1 cellular context compared by ENCODE assay signal in the genomic region with DNA sequence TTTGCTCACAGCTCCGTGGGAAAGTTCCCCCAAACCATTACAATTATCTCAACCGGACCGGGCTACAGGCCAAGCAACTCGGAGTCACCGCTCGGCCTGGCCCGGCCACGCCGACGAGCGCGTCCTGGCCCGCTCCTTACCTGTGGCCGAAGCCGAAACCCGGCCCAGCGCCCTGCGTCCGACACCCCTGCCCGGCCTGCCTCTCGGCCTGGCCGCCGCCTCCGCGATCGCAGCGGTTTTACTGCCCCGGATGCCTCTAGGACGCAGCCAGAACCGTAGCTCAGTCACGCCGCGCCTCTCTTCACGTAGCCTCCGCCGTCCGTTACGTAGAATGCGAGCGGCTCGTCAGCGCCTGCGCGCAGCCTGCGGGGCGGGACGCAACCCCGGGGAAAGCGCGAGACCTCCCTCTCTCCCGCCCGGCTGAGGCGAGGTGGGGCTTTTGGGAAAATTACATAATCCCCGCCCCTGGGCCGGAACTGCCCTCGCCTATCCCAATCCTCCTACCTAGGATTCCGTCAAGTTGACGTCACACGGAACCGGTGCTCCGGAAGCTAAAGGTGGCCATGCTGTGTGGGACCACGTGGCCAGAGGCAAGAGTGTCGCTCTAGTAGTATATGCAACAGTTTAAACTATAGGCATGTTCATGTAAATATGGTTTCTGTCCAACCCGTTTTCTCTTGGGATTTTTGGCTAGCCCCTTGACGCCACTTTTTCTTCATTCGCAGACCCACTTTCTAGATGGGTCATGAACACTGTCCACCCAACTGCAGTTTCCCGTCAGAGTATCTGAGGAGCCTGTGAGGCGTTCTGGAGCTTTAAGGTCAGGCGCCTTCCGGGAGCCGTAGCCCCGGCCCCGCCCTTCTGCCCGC.
TF ChIP-seq lines count a peak whose summit lies in the region.

CCDC47 (minus strand) TSS at position 326 of the 869 bp plus-strand sequence. CDS start 7,422 bp downstream, outside the sequence.

TF ChIP-seq in HepG2, 621 proteins besides CTCF, POLR2A, EP300 and RAD21 (continued from another document and continues in another):
- TF ChIP-seq CSRNP2 (CRISPR knock-in tag; conservative IDR thresholded peaks at IDR 0.05; ENCODE audit: low read depth): no peak
- TF ChIP-seq MIER2 (CRISPR knock-in tag; IDR thresholded peaks at IDR 0.05): no peak
- 0 out of 2 replicates have a peak, but pooled peaks have one; percentile 54 for TF ChIP-seq TEAD2 (CRISPR knock-in tag; IDR thresholded peaks at IDR 0.05)
- TF ChIP-seq FIP1L1 (IDR thresholded peaks at IDR 0.05; ENCODE audit: borderline replicate concordance, insufficient read depth, low read depth, low read length): no peak
- TF ChIP-seq DR1 (CRISPR knock-in tag; IDR thresholded peaks at IDR 0.05): peak; percentile 92
- TF ChIP-seq CCAR2 (optimal IDR thresholded peaks at IDR 0.05; ENCODE audit: low read depth, low read length): peak; percentile 42
- TF ChIP-seq ZNF841 (CRISPR knock-in tag; IDR thresholded peaks at IDR 0.05; ENCODE audit: borderline replicate concordance): no peak
- peak; percentile 88; the same call in 1 of the 2 replicates for TF ChIP-seq ZNF879 (CRISPR knock-in tag; IDR thresholded peaks at IDR 0.05)
- TF ChIP-seq ZFP41 (CRISPR knock-in tag; IDR thresholded peaks at IDR 0.05; ENCODE audit: borderline replicate concordance): 0 out of 2 replicates have a peak, but pooled peaks have one; percentile 45
- TF ChIP-seq ZNF878 (CRISPR knock-in tag; IDR thresholded peaks at IDR 0.05): peak; percentile 61
- 0 out of 2 replicates have a peak, but pooled peaks have one; percentile 5 for TF ChIP-seq HHEX (CRISPR knock-in tag; IDR thresholded peaks at IDR 0.05)
- peak; percentile 66; the same call in 1 of the 2 replicates for TF ChIP-seq PCBP1 (IDR thresholded peaks at IDR 0.05; ENCODE audit: borderline replicate concordance, low read depth, low read length)
- TF ChIP-seq NR2C2 (CRISPR knock-in tag; IDR thresholded peaks at IDR 0.05; ENCODE audit: borderline replicate concordance): peak; percentile 100
- TF ChIP-seq NFRKB (IDR thresholded peaks at IDR 0.05): no peak
- 0 out of 2 replicates have a peak, but pooled peaks have one; percentile 38 for TF ChIP-seq HNRNPL (IDR thresholded peaks at IDR 0.05; ENCODE audit: low read depth, low read length)
- peak; percentile 70; the same call in 1 of the 2 replicates for TF ChIP-seq ETV6 (CRISPR knock-in tag; conservative IDR thresholded peaks at IDR 0.05)
- TF ChIP-seq GPN1 (CRISPR knock-in tag; IDR thresholded peaks at IDR 0.05; ENCODE audit: borderline replicate concordance): no peak
- peak; percentile 93; the same call in 1 of the 2 replicates for TF ChIP-seq ZNF225 (CRISPR knock-in tag; IDR thresholded peaks at IDR 0.05)
- TF ChIP-seq EHMT2 (IDR thresholded peaks at IDR 0.05; ENCODE audit: borderline replicate concordance, low read depth, low read length): peak; percentile 69; the same call in 1 of the 2 replicates
- TF ChIP-seq ZUFSP (CRISPR knock-in tag; IDR thresholded peaks at IDR 0.05; ENCODE audit: borderline replicate concordance): no peak
- 0 out of 2 replicates have a peak, but pooled peaks have one; percentile 72 for TF ChIP-seq GTF3A (CRISPR knock-in tag; conservative IDR thresholded peaks at IDR 0.05)
- TF ChIP-seq ZNF337 (CRISPR knock-in tag; IDR thresholded peaks at IDR 0.05; ENCODE audit: borderline replicate concordance, low read depth): peak; percentile 97
- TF ChIP-seq YY1 (IDR thresholded peaks at IDR 0.05; ENCODE audit: insufficient read depth, insufficient replicate concordance, low read depth, low read length): peak; percentile 96
- TF ChIP-seq, protein P1, sequence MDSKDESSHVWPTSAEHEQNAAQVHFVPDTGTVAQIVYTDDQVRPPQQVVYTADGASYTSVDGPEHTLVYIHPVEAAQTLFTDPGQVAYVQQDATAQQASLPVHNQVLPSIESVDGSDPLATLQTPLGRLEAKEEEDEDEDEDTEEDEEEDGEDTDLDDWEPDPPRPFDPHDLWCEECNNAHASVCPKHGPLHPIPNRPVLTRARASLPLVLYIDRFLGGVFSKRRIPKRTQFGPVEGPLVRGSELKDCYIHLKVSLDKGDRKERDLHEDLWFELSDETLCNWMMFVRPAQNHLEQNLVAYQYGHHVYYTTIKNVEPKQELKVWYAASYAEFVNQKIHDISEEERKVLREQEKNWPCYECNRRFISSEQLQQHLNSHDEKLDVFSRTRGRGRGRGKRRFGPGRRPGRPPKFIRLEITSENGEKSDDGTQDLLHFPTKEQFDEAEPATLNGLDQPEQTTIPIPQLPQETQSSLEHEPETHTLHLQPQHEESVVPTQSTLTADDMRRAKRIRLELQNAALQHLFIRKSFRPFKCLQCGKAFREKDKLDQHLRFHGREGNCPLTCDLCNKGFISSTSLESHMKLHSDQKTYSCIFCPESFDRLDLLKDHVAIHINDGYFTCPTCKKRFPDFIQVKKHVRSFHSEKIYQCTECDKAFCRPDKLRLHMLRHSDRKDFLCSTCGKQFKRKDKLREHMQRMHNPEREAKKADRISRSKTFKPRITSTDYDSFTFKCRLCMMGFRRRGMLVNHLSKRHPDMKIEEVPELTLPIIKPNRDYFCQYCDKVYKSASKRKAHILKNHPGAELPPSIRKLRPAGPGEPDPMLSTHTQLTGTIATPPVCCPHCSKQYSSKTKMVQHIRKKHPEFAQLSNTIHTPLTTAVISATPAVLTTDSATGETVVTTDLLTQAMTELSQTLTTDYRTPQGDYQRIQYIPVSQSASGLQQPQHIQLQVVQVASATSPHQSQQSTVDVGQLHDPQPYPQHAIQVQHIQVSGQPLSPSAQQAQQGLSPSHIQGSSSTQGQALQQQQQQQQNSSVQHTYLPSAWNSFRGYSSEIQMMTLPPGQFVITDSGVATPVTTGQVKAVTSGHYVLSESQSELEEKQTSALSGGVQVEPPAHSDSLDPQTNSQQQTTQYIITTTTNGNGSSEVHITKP (CRISPR knock-in tag; IDR thresholded peaks at IDR 0.05; ENCODE audit: low read depth): peak; percentile 78
- TF ChIP-seq NR3C1 (CRISPR knock-in tag; IDR thresholded peaks at IDR 0.05): no peak
- TF ChIP-seq SRF (IDR thresholded peaks at IDR 0.05; ENCODE audit: low read depth, low read length): no peak; the same call in 1 of the 2 replicates
- TF ChIP-seq, protein P2, sequence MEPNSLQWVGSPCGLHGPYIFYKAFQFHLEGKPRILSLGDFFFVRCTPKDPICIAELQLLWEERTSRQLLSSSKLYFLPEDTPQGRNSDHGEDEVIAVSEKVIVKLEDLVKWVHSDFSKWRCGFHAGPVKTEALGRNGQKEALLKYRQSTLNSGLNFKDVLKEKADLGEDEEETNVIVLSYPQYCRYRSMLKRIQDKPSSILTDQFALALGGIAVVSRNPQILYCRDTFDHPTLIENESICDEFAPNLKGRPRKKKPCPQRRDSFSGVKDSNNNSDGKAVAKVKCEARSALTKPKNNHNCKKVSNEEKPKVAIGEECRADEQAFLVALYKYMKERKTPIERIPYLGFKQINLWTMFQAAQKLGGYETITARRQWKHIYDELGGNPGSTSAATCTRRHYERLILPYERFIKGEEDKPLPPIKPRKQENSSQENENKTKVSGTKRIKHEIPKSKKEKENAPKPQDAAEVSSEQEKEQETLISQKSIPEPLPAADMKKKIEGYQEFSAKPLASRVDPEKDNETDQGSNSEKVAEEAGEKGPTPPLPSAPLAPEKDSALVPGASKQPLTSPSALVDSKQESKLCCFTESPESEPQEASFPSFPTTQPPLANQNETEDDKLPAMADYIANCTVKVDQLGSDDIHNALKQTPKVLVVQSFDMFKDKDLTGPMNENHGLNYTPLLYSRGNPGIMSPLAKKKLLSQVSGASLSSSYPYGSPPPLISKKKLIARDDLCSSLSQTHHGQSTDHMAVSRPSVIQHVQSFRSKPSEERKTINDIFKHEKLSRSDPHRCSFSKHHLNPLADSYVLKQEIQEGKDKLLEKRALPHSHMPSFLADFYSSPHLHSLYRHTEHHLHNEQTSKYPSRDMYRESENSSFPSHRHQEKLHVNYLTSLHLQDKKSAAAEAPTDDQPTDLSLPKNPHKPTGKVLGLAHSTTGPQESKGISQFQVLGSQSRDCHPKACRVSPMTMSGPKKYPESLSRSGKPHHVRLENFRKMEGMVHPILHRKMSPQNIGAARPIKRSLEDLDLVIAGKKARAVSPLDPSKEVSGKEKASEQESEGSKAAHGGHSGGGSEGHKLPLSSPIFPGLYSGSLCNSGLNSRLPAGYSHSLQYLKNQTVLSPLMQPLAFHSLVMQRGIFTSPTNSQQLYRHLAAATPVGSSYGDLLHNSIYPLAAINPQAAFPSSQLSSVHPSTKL (CRISPR knock-in tag; IDR thresholded peaks at IDR 0.05): peak; percentile 67
- no peak; the same call in 1 of the 2 replicates for TF ChIP-seq ZFP37 (CRISPR knock-in tag; IDR thresholded peaks at IDR 0.05; ENCODE audit: borderline replicate concordance)
- TF ChIP-seq HDAC1 (CRISPR knock-in tag; IDR thresholded peaks at IDR 0.05): peak; percentile 99
- peak; percentile 85; the same call in 1 of the 2 replicates for TF ChIP-seq ZNF513 (CRISPR knock-in tag; conservative IDR thresholded peaks at IDR 0.05)
- peak; percentile 100 for TF ChIP-seq MYC (CRISPR knock-in tag; IDR thresholded peaks at IDR 0.05; ENCODE audit: borderline replicate concordance)
- TF ChIP-seq XBP1 (CRISPR knock-in tag; IDR thresholded peaks at IDR 0.05): peak; percentile 47; the same call in 1 of the 2 replicates
- TF ChIP-seq ZNF367 (CRISPR knock-in tag; IDR thresholded peaks at IDR 0.05; ENCODE audit: borderline replicate concordance): peak; percentile 62; the same call in 1 of the 2 replicates
- TF ChIP-seq MAFK (conservative IDR thresholded peaks at IDR 0.05 in 1 of 2, IDR thresholded peaks at IDR 0.05 in 1 of 2; ENCODE audit: low read length in 2 of 2): no peak
- TF ChIP-seq ZNF121 (CRISPR knock-in tag; IDR thresholded peaks at IDR 0.05): peak; percentile 30; the same call in 1 of the 2 replicates
- TF ChIP-seq DNMT1 (CRISPR knock-in tag; IDR thresholded peaks at IDR 0.05): peak; percentile 94
- no peak for TF ChIP-seq ZNF83 (CRISPR knock-in tag; IDR thresholded peaks at IDR 0.05; ENCODE audit: borderline replicate concordance)
- TF ChIP-seq KDM3A (CRISPR knock-in tag; IDR thresholded peaks at IDR 0.05; ENCODE audit: low read depth): peak; percentile 81; the same call in 1 of the 2 replicates
- 0 out of 2 replicates have a peak, but pooled peaks have one; percentile 56 for TF ChIP-seq ZNF720 (CRISPR knock-in tag; IDR thresholded peaks at IDR 0.05)
- TF ChIP-seq SAFB2 (CRISPR knock-in tag; IDR thresholded peaks at IDR 0.05; ENCODE audit: borderline replicate concordance, low read depth): no peak; the same call in 1 of the 2 replicates
- TF ChIP-seq HIVEP1 (CRISPR knock-in tag; IDR thresholded peaks at IDR 0.05): peak; percentile 93
- peak; percentile 93 for TF ChIP-seq SALL1 (CRISPR knock-in tag; IDR thresholded peaks at IDR 0.05)
- no peak; the same call in 1 of the 2 replicates for TF ChIP-seq BHLHE40 (IDR thresholded peaks at IDR 0.05; ENCODE audit: low read length)
- TF ChIP-seq ZNF234 (CRISPR knock-in tag; conservative IDR thresholded peaks at IDR 0.05): no peak
- TF ChIP-seq, protein P3, sequence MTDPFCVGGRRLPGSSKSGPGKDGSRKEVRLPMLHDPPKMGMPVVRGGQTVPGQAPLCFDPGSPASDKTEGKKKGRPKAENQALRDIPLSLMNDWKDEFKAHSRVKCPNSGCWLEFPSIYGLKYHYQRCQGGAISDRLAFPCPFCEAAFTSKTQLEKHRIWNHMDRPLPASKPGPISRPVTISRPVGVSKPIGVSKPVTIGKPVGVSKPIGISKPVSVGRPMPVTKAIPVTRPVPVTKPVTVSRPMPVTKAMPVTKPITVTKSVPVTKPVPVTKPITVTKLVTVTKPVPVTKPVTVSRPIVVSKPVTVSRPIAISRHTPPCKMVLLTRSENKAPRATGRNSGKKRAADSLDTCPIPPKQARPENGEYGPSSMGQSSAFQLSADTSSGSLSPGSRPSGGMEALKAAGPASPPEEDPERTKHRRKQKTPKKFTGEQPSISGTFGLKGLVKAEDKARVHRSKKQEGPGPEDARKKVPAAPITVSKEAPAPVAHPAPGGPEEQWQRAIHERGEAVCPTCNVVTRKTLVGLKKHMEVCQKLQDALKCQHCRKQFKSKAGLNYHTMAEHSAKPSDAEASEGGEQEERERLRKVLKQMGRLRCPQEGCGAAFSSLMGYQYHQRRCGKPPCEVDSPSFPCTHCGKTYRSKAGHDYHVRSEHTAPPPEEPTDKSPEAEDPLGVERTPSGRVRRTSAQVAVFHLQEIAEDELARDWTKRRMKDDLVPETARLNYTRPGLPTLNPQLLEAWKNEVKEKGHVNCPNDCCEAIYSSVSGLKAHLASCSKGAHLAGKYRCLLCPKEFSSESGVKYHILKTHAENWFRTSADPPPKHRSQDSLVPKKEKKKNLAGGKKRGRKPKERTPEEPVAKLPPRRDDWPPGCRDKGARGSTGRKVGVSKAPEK (CRISPR knock-in tag; IDR thresholded peaks at IDR 0.05; ENCODE audit: borderline replicate concordance): no peak; the same call in 1 of the 2 replicates
- peak; percentile 97 for TF ChIP-seq SSRP1 (CRISPR knock-in tag; IDR thresholded peaks at IDR 0.05)
- TF ChIP-seq ZNF577 (CRISPR knock-in tag; IDR thresholded peaks at IDR 0.05; ENCODE audit: borderline replicate concordance, low read depth): no peak
